ENCODE assay signal across 3 cellular contexts in genomic region chr4:97639961-97640360, GRCh38.
"Had no signal": no experiment of that assay in that cellular context is flagged by ENCODE, and none has a peak within 500 bp of the region (broad histone marks: within the 10 kb centered on the region; RNA-seq: fewer than 3 reads in every experiment).

No MANE protein-coding gene starts in this region.

- H3K4me3 ChIP-seq: GM12878 had no signal

- ATAC-seq: GM12878 had no signal

- DNase-seq: GDM1, GF-D8 had no signal
